In genomic region chr7:107076781-107077698, GRCh38 we compare ENCODE assay signal across 1 cellular context.
TF ChIP-seq lines count a peak whose summit lies in the region.

No MANE protein-coding gene starts in this region.

TF ChIP-seq in K562, 482 proteins besides CTCF, POLR2A, EP300 and RAD21 (continued from another document and continues in another):
- TF ChIP-seq, protein P1, sequence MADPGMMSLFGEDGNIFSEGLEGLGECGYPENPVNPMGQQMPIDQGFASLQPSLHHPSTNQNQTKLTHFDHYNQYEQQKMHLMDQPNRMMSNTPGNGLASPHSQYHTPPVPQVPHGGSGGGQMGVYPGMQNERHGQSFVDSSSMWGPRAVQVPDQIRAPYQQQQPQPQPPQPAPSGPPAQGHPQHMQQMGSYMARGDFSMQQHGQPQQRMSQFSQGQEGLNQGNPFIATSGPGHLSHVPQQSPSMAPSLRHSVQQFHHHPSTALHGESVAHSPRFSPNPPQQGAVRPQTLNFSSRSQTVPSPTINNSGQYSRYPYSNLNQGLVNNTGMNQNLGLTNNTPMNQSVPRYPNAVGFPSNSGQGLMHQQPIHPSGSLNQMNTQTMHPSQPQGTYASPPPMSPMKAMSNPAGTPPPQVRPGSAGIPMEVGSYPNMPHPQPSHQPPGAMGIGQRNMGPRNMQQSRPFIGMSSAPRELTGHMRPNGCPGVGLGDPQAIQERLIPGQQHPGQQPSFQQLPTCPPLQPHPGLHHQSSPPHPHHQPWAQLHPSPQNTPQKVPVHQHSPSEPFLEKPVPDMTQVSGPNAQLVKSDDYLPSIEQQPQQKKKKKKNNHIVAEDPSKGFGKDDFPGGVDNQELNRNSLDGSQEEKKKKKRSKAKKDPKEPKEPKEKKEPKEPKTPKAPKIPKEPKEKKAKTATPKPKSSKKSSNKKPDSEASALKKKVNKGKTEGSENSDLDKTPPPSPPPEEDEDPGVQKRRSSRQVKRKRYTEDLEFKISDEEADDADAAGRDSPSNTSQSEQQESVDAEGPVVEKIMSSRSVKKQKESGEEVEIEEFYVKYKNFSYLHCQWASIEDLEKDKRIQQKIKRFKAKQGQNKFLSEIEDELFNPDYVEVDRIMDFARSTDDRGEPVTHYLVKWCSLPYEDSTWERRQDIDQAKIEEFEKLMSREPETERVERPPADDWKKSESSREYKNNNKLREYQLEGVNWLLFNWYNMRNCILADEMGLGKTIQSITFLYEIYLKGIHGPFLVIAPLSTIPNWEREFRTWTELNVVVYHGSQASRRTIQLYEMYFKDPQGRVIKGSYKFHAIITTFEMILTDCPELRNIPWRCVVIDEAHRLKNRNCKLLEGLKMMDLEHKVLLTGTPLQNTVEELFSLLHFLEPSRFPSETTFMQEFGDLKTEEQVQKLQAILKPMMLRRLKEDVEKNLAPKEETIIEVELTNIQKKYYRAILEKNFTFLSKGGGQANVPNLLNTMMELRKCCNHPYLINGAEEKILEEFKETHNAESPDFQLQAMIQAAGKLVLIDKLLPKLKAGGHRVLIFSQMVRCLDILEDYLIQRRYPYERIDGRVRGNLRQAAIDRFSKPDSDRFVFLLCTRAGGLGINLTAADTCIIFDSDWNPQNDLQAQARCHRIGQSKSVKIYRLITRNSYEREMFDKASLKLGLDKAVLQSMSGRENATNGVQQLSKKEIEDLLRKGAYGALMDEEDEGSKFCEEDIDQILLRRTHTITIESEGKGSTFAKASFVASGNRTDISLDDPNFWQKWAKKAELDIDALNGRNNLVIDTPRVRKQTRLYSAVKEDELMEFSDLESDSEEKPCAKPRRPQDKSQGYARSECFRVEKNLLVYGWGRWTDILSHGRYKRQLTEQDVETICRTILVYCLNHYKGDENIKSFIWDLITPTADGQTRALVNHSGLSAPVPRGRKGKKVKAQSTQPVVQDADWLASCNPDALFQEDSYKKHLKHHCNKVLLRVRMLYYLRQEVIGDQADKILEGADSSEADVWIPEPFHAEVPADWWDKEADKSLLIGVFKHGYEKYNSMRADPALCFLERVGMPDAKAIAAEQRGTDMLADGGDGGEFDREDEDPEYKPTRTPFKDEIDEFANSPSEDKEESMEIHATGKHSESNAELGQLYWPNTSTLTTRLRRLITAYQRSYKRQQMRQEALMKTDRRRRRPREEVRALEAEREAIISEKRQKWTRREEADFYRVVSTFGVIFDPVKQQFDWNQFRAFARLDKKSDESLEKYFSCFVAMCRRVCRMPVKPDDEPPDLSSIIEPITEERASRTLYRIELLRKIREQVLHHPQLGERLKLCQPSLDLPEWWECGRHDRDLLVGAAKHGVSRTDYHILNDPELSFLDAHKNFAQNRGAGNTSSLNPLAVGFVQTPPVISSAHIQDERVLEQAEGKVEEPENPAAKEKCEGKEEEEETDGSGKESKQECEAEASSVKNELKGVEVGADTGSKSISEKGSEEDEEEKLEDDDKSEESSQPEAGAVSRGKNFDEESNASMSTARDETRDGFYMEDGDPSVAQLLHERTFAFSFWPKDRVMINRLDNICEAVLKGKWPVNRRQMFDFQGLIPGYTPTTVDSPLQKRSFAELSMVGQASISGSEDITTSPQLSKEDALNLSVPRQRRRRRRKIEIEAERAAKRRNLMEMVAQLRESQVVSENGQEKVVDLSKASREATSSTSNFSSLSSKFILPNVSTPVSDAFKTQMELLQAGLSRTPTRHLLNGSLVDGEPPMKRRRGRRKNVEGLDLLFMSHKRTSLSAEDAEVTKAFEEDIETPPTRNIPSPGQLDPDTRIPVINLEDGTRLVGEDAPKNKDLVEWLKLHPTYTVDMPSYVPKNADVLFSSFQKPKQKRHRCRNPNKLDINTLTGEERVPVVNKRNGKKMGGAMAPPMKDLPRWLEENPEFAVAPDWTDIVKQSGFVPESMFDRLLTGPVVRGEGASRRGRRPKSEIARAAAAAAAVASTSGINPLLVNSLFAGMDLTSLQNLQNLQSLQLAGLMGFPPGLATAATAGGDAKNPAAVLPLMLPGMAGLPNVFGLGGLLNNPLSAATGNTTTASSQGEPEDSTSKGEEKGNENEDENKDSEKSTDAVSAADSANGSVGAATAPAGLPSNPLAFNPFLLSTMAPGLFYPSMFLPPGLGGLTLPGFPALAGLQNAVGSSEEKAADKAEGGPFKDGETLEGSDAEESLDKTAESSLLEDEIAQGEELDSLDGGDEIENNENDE (IDR thresholded peaks at IDR 0.05; ENCODE audit: low read depth, low read length) = no peak
- no peak for TF ChIP-seq GATAD2A (IDR thresholded peaks at IDR 0.05)
- no peak for TF ChIP-seq ZNF239 (CRISPR knock-in tag; IDR thresholded peaks at IDR 0.05)
- no peak for TF ChIP-seq MECOM (CRISPR knock-in tag; IDR thresholded peaks at IDR 0.05)
- 0 out of 2 replicates have a peak, but pooled peaks have one; percentile 15 for TF ChIP-seq CTBP1 (IDR thresholded peaks at IDR 0.05; ENCODE audit: borderline replicate concordance)
- no peak for TF ChIP-seq ZNF212 (CRISPR knock-in tag; IDR thresholded peaks at IDR 0.05)
- no peak for TF ChIP-seq CEBPB (tag; IDR thresholded peaks at IDR 0.05)
- no peak for TF ChIP-seq ESRRB (CRISPR knock-in tag; IDR thresholded peaks at IDR 0.05; ENCODE audit: borderline replicate concordance)
- no peak for TF ChIP-seq PRPF4 (IDR thresholded peaks at IDR 0.05; ENCODE audit: insufficient read depth, low read depth, low read length, poor library complexity, severe bottlenecking)
- no peak for TF ChIP-seq ZNF384 (IDR thresholded peaks at IDR 0.05; ENCODE audit: low read depth, low read length)
- TF ChIP-seq, protein P2, sequence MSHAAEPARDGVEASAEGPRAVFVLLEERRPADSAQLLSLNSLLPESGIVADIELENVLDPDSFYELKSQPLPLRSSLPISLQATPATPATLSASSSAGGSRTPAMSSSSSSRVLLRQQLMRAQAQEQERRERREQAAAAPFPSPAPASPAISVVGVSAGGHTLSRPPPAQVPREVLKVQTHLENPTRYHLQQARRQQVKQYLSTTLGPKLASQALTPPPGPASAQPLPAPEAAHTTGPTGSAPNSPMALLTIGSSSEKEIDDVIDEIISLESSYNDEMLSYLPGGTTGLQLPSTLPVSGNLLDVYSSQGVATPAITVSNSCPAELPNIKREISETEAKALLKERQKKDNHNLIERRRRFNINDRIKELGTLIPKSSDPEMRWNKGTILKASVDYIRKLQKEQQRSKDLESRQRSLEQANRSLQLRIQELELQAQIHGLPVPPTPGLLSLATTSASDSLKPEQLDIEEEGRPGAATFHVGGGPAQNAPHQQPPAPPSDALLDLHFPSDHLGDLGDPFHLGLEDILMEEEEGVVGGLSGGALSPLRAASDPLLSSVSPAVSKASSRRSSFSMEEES (CRISPR knock-in tag; IDR thresholded peaks at IDR 0.05) = no peak
- TF ChIP-seq GATAD2B (IDR thresholded peaks at IDR 0.05; ENCODE audit: borderline replicate concordance) = no peak
- TF ChIP-seq BDP1 (IDR thresholded peaks at IDR 0.05; ENCODE audit: insufficient read depth, insufficient read length) = no peak
- TF ChIP-seq ZNF512 (tag; IDR thresholded peaks at IDR 0.05) = no peak
- TF ChIP-seq, protein P3, sequence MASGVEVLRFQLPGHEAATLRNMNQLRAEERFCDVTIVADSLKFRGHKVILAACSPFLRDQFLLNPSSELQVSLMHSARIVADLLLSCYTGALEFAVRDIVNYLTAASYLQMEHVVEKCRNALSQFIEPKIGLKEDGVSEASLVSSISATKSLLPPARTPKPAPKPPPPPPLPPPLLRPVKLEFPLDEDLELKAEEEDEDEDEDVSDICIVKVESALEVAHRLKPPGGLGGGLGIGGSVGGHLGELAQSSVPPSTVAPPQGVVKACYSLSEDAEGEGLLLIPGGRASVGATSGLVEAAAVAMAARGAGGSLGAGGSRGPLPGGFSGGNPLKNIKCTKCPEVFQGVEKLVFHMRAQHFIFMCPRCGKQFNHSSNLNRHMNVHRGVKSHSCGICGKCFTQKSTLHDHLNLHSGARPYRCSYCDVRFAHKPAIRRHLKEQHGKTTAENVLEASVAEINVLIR (CRISPR knock-in tag; IDR thresholded peaks at IDR 0.05) = no peak
- TF ChIP-seq DDX20 (tag; IDR thresholded peaks at IDR 0.05; ENCODE audit: low read depth) = no peak
- TF ChIP-seq FOXA1 (IDR thresholded peaks at IDR 0.05; ENCODE audit: borderline replicate concordance) = no peak
- TF ChIP-seq SMAD4 (CRISPR knock-in tag; conservative IDR thresholded peaks at IDR 0.05) = peak; percentile 11
- TF ChIP-seq PHF8 (IDR thresholded peaks at IDR 0.05; ENCODE audit: borderline replicate concordance, low read length) = no peak
- no peak for TF ChIP-seq CLOCK (CRISPR knock-in tag; IDR thresholded peaks at IDR 0.05; ENCODE audit: borderline replicate concordance)
- TF ChIP-seq ZNF699 (CRISPR knock-in tag; IDR thresholded peaks at IDR 0.05; ENCODE audit: insufficient replicate concordance) = no peak
- TF ChIP-seq PHTF2 (CRISPR knock-in tag; IDR thresholded peaks at IDR 0.05) = no peak
- no peak for TF ChIP-seq KLF10 (CRISPR knock-in tag; IDR thresholded peaks at IDR 0.05)
- TF ChIP-seq, protein P4, sequence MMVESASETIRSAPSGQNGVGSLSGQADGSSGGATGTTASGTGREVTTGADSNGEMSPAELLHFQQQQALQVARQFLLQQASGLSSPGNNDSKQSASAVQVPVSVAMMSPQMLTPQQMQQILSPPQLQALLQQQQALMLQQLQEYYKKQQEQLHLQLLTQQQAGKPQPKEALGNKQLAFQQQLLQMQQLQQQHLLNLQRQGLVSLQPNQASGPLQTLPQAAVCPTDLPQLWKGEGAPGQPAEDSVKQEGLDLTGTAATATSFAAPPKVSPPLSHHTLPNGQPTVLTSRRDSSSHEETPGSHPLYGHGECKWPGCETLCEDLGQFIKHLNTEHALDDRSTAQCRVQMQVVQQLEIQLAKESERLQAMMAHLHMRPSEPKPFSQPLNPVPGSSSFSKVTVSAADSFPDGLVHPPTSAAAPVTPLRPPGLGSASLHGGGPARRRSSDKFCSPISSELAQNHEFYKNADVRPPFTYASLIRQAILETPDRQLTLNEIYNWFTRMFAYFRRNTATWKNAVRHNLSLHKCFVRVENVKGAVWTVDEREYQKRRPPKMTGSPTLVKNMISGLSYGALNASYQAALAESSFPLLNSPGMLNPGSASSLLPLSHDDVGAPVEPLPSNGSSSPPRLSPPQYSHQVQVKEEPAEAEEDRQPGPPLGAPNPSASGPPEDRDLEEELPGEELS (CRISPR knock-in tag; IDR thresholded peaks at IDR 0.05; ENCODE audit: borderline replicate concordance) = no peak
- no peak for TF ChIP-seq ZSCAN32 (CRISPR knock-in tag; IDR thresholded peaks at IDR 0.05)
- TF ChIP-seq ZBTB8A (IDR thresholded peaks at IDR 0.05; ENCODE audit: partially characterized antibody) = no peak
- no peak for TF ChIP-seq TAL1 (IDR thresholded peaks at IDR 0.05)
- TF ChIP-seq KDM2B (CRISPR knock-in tag; IDR thresholded peaks at IDR 0.05) = no peak
- no peak for TF ChIP-seq GABPA (tag; conservative IDR thresholded peaks at IDR 0.05; ENCODE audit: low read depth)
- TF ChIP-seq TCF3 (CRISPR knock-in tag; IDR thresholded peaks at IDR 0.05) = no peak
- TF ChIP-seq, protein P5, sequence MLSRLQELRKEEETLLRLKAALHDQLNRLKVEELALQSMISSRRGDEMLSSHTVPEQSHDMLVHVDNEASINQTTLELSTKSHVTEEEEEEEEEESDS (CRISPR knock-in tag; IDR thresholded peaks at IDR 0.05) = no peak
- peak; percentile 20; the same call in 1 of the 2 replicates for TF ChIP-seq MYC (IDR thresholded peaks at IDR 0.05; ENCODE audit: low read depth, low read length)
- no peak for TF ChIP-seq MYC (CRISPR knock-in tag; IDR thresholded peaks at IDR 0.05; ENCODE audit: borderline replicate concordance, low read depth)
- TF ChIP-seq TEAD1 (CRISPR knock-in tag; IDR thresholded peaks at IDR 0.05) = no peak
- TF ChIP-seq, protein P6, sequence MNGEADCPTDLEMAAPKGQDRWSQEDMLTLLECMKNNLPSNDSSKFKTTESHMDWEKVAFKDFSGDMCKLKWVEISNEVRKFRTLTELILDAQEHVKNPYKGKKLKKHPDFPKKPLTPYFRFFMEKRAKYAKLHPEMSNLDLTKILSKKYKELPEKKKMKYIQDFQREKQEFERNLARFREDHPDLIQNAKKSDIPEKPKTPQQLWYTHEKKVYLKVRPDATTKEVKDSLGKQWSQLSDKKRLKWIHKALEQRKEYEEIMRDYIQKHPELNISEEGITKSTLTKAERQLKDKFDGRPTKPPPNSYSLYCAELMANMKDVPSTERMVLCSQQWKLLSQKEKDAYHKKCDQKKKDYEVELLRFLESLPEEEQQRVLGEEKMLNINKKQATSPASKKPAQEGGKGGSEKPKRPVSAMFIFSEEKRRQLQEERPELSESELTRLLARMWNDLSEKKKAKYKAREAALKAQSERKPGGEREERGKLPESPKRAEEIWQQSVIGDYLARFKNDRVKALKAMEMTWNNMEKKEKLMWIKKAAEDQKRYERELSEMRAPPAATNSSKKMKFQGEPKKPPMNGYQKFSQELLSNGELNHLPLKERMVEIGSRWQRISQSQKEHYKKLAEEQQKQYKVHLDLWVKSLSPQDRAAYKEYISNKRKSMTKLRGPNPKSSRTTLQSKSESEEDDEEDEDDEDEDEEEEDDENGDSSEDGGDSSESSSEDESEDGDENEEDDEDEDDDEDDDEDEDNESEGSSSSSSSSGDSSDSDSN (IDR thresholded peaks at IDR 0.05; ENCODE audit: borderline replicate concordance in 1 of 2, low read depth in 2 of 2, low read length in 2 of 2) = peak in 1 of 2 experiments; percentile 49; a peak in 1 of 4 replicates
- TF ChIP-seq MBD2 (IDR thresholded peaks at IDR 0.05; ENCODE audit: borderline replicate concordance, low read depth) = no peak
